Comparison of ENCODE assay signal across 20 cellular contexts in the genomic region with DNA sequence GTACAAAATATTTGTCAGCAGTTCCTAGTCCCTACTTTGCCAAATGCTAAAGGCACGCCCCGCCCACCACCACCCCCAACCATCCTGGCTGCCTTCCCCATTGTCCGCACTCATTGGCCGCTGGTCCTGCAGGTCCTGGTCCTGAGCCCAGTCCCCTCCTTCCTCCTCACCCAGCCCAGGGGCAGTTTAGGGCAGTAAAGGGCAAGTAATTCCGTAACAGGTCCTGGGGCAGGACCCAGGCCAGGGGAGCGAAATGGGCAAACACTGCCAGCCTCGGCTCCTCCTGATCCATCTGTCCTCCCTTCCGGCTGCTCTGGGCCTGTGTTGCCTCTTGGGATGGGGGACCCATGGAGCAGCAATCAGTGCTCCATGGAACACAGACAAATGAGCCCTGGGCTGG.
"Had no signal": no experiment of that assay in that cellular context is flagged by ENCODE, and none has a peak within 500 bp of the region (broad histone marks: within the 10 kb centered on the region; RNA-seq: fewer than 3 reads in every experiment).

No MANE protein-coding gene starts in this region.

- H3K9ac ChIP-seq: neural progenitor cell had no signal

- H2AFZ ChIP-seq: neural progenitor cell had no signal

- H3K36me3 ChIP-seq: left lung, neural progenitor cell, upper lobe of right lung had no signal

- H3K27me3 ChIP-seq: foreskin keratinocyte, neural progenitor cell, suprapubic skin, upper lobe of right lung had no signal

- H3K4me3 ChIP-seq: left lung, mucosa of descending colon, neural progenitor cell, psoas muscle, suprapubic skin, upper lobe of right lung had no signal

- ATAC-seq: foreskin keratinocyte; left lung; psoas muscle; stimulated activated naive CD8-positive, alpha-beta T cell treated with anti-CD3 and anti-CD28 coated beads, Interleukin-15, amount 100 ng/mL, for 72 hours; upper lobe of right lung had no signal

- H3K9me3 ChIP-seq: mucosa of descending colon, psoas muscle, upper lobe of right lung had no signal

- H3K27me3 Mint-ChIP-seq: activated B cell treated with CpG ODN at 0.5 μM for 24 hours; activated CD4-positive, alpha-beta memory T cell treated with anti-CD3 and anti-CD28 coated beads for 36 hours; activated naive CD8-positive, alpha-beta T cell treated with anti-CD3 and anti-CD28 coated beads for 36 hours; naive B cell; stimulated activated naive CD8-positive, alpha-beta T cell treated with anti-CD3 and anti-CD28 coated beads, Interleukin-15, amount 100 ng/mL, for 72 hours had no signal

- H3K4me2 ChIP-seq: neural progenitor cell had no signal

- DNase-seq: activated B cell treated with CpG ODN at 0.5 μM for 24 hours; activated CD4-positive, alpha-beta memory T cell treated with anti-CD3 and anti-CD28 coated beads for 36 hours; activated CD4-positive, alpha-beta T cell treated with anti-CD3 and anti-CD28 coated beads for 4 hours; activated naive CD4-positive, alpha-beta T cell; activated naive CD8-positive, alpha-beta T cell treated with anti-CD3 and anti-CD28 coated beads for 36 hours; activated T-cell treated with anti-CD3 and anti-CD28 coated beads for 4 hours; amniotic stem cell; foreskin keratinocyte; mucosa of descending colon; naive B cell; psoas muscle; small intestine; stimulated activated CD4-positive, alpha-beta T cell treated with anti-CD3 and anti-CD28 coated beads, Interleukin-4, amount 100 ng/mL, for 1 hour; stimulated activated naive CD8-positive, alpha-beta T cell treated with anti-CD3 and anti-CD28 coated beads, Interleukin-15, amount 100 ng/mL, for 72 hours; upper lobe of right lung had no signal

- H3K27ac ChIP-seq: foreskin keratinocyte, left lung, neural progenitor cell, psoas muscle, suprapubic skin, upper lobe of right lung had no signal

- H3K4me3 Mint-ChIP-seq: activated B cell treated with CpG ODN at 0.5 μM for 24 hours; activated CD4-positive, alpha-beta memory T cell treated with anti-CD3 and anti-CD28 coated beads for 36 hours; activated naive CD8-positive, alpha-beta T cell treated with anti-CD3 and anti-CD28 coated beads for 36 hours; activated T-helper 1 cell treated with anti-CD3 and anti-CD28 coated beads, Interleukin-12 subunit alpha, Interleukin-12 subunit beta, Interleukin-2, Interleukin-4 antibody, amounts not matched to agents 30 ng/mL and 10 ng/mL and 1 ng/mL, durations not matched to agents 14 hours and 24 hours and 36 hours; naive B cell; neural progenitor cell; stimulated activated naive CD8-positive, alpha-beta T cell treated with anti-CD3 and anti-CD28 coated beads, Interleukin-15, amount 100 ng/mL, for 72 hours; T-helper 1 cell treated with Interleukin-12 subunit alpha and Interleukin-12 subunit beta and Interleukin-4 antibody, amounts not matched to agents 30 μg/mL and 1 μg/mL, for 36 hours had no signal

- H3K9me3 Mint-ChIP-seq: activated B cell treated with CpG ODN at 0.5 μM for 24 hours; activated CD4-positive, alpha-beta memory T cell treated with anti-CD3 and anti-CD28 coated beads for 36 hours; activated T-helper 1 cell treated with anti-CD3 and anti-CD28 coated beads, Interleukin-12 subunit alpha, Interleukin-12 subunit beta, Interleukin-2, Interleukin-4 antibody, amounts not matched to agents 30 ng/mL and 10 ng/mL and 1 ng/mL, durations not matched to agents 14 hours and 24 hours and 36 hours; stimulated activated naive CD8-positive, alpha-beta T cell treated with anti-CD3 and anti-CD28 coated beads, Interleukin-15, amount 100 ng/mL, for 72 hours; T-helper 1 cell treated with Interleukin-12 subunit alpha and Interleukin-12 subunit beta and Interleukin-4 antibody, amounts not matched to agents 30 μg/mL and 1 μg/mL, for 36 hours had no signal

- H3K27ac Mint-ChIP-seq: activated B cell treated with CpG ODN at 0.5 μM for 24 hours; activated CD4-positive, alpha-beta memory T cell treated with anti-CD3 and anti-CD28 coated beads for 36 hours; activated naive CD8-positive, alpha-beta T cell treated with anti-CD3 and anti-CD28 coated beads for 36 hours; activated T-helper 1 cell treated with anti-CD3 and anti-CD28 coated beads, Interleukin-12 subunit alpha, Interleukin-12 subunit beta, Interleukin-2, Interleukin-4 antibody, amounts not matched to agents 30 ng/mL and 10 ng/mL and 1 ng/mL, durations not matched to agents 14 hours and 24 hours and 36 hours; neural progenitor cell; stimulated activated naive CD8-positive, alpha-beta T cell treated with anti-CD3 and anti-CD28 coated beads, Interleukin-15, amount 100 ng/mL, for 72 hours; T-helper 1 cell treated with Interleukin-12 subunit alpha and Interleukin-12 subunit beta and Interleukin-4 antibody, amounts not matched to agents 30 μg/mL and 1 μg/mL, for 36 hours had no signal

- H3K4me1 ChIP-seq: foreskin keratinocyte, psoas muscle had no signal
